8 cellular contexts compared by ENCODE assay signal in genomic region chr4:24584175-24584850, GRCh38. TPM values are rescaled to one million over a fixed set of nuclear protein-coding genes. Genes with fewer than 3 reads are reported as not detected.
DNase-seq lines count a peak whose midpoint lies in the region; ATAC-seq and TF ChIP-seq lines count a peak whose summit lies in the region.

Gene DHX15, minus strand, starts transcription at chr4:24584554. Its CDS starts 161 bp downstream, at chr4:24584393.

- peak within 1 kb of the TSS; percentile 99 for H3K27ac Mint-ChIP-seq in activated naive CD8-positive, alpha-beta T cell treated with anti-CD3 and anti-CD28 coated beads, Interleukin-2, amount 50 U/mL, for 24 hours

- H3K9me3 Mint-ChIP-seq in activated naive CD8-positive, alpha-beta T cell treated with anti-CD3 and anti-CD28 coated beads, Interleukin-2, amount 50 U/mL, for 24 hours: no peaks in the 10 kb centered on the region

- no peaks in the 10 kb centered on the region for H3K9me3 ChIP-seq in ovary
- H3K9me3 ChIP-seq in thyroid gland: no peaks in the 10 kb centered on the region

- H3K27me3 Mint-ChIP-seq in activated naive CD8-positive, alpha-beta T cell treated with anti-CD3 and anti-CD28 coated beads, Interleukin-2, amount 50 U/mL, for 24 hours: no peaks in the 10 kb centered on the region

- H3K4me1 ChIP-seq in ovary (ENCODE audit: insufficient read depth) (peaks cover 3% of the 10 kb centered on the region), thyroid gland (peaks cover 12 to 17% of the 10 kb centered on the region in 2 donors)

- peak; percentile 98 for DNase-seq in GM12865 (ENCODE audit: low read depth)
- peak; percentile 95 to 99 (median 97) for DNase-seq in NCI-H1417 (lab: John Stamatoyannopoulos, UW)
- peak; percentile 85 to 95 for DNase-seq in SW 1271 (lab: John Stamatoyannopoulos, UW)
- DNase-seq in activated naive CD8-positive, alpha-beta T cell treated with anti-CD3 and anti-CD28 coated beads, Interleukin-2, amount 50 U/mL, for 24 hours: peak; percentile 93
- DNase-seq in Right ventricle myocardium inferior (ENCODE audit: missing footprints): peak; percentile 99
- DNase-seq in ovary: peak; percentile 93 to 97 (median 95)
- peak; percentile 96 to 97 for DNase-seq in thyroid gland

- peak within 1 kb of the TSS; percentile 99 for H3K4me3 Mint-ChIP-seq in activated naive CD8-positive, alpha-beta T cell treated with anti-CD3 and anti-CD28 coated beads, Interleukin-2, amount 50 U/mL, for 24 hours

- TF ChIP-seq CTCF in GM12865 (IDR thresholded peaks at IDR 0.05; ENCODE audit: insufficient read depth, low read depth, low read length, missing control alignments): no peak
- peak in 1 of 3 donors; percentile 23 for TF ChIP-seq CTCF in ovary (IDR thresholded peaks at IDR 0.05)
- TF ChIP-seq CTCF in thyroid gland (IDR thresholded peaks at IDR 0.05): no peak

- peaks cover 40% of the 10 kb centered on the region for H3K4me1 Mint-ChIP-seq in activated naive CD8-positive, alpha-beta T cell treated with anti-CD3 and anti-CD28 coated beads, Interleukin-2, amount 50 U/mL, for 24 hours

- peaks cover 38% of the 10 kb centered on the region for H3K36me3 Mint-ChIP-seq in activated naive CD8-positive, alpha-beta T cell treated with anti-CD3 and anti-CD28 coated beads, Interleukin-2, amount 50 U/mL, for 24 hours (ENCODE audit: low read depth)

- no peaks in the 10 kb centered on the region for H3K27me3 ChIP-seq in ovary
- no peaks in the 10 kb centered on the region for H3K27me3 ChIP-seq in thyroid gland

- peak; percentile 79 for TF ChIP-seq POLR2A in ovary (IDR thresholded peaks at IDR 0.05)
- peak in 1 of 2 donors; percentile 81 for TF ChIP-seq POLR2A in thyroid gland (IDR thresholded peaks at IDR 0.05)

- ATAC-seq in HG02759 (IDR thresholded peaks at IDR 0.05; ENCODE audit: unreplicated experiment) (peak; percentile 90), Right ventricle myocardium inferior (peak; percentile 98)
- peak; percentile 96 for ATAC-seq in activated naive CD8-positive, alpha-beta T cell treated with anti-CD3 and anti-CD28 coated beads, Interleukin-2, amount 50 U/mL, for 24 hours

- H3K36me3 ChIP-seq in ovary (no peaks in the 10 kb centered on the region), thyroid gland (no peaks in the 10 kb centered on the region)

- TF ChIP-seq EP300 in ovary (IDR thresholded peaks at IDR 0.05): no peak

- H3K4me3 ChIP-seq in GM12865 (ENCODE audit: low read depth, low read length): peak within 1 kb of the TSS; percentile 88
- peak within 1 kb of the TSS; percentile 92 for H3K4me3 ChIP-seq in ovary
- H3K4me3 ChIP-seq in thyroid gland (replicated peaks in 1 of 3): peak within 1 kb of the TSS; percentile 79 to 99 (median 90)

- H3K27ac ChIP-seq in ovary (peak within 1 kb of the TSS; percentile 96 to 98), thyroid gland (peak within 1 kb of the TSS; percentile 71 to 99 (median 98))

- 0 to 1% (median 0%) methylated on average over 40 to 54 of the region's 54 CpGs for WGBS in ovary, 3 donors
- 1% methylated on average over 7 to 36 of the region's 54 CpGs for WGBS in thyroid gland, 2 donors

- intact Hi-C loops in Right ventricle myocardium inferior (cut with DNase I): loop anchor here (5.0 to 10.0 kb wide), 2 partner anchors 328 to 790 kb away; partner anchors contain the start of genes ANAPC4 and CCDC149
- intact Hi-C loops in ovary (cut with DNase I): loop anchor here in 2 of 4 donors (10.0 kb wide), 1 partner anchor 210 kb away; the partner anchor contains the start of gene SOD3 (in 2 of the 2)
- intact Hi-C loops in thyroid gland (cut with DNase I): no loop called here

RNA-seq across cellular contexts. Expression of gene DHX15, which starts in this region (rescaled TPM):
- total RNA-seq in Right ventricle myocardium inferior: 53.9 TPM
- 100 to 1,000 TPM in 6 of 7 donors, 10 to 100 TPM in 1; 93.7 to 129 (median 107) TPM for total RNA-seq in ovary
- polyA plus RNA-seq in ovary: 10 to 100 TPM; 57.3 to 78.6 TPM
- 100 to 1,000 TPM; 139 to 199 (median 150) TPM for total RNA-seq in thyroid gland

Comparison
In these comparisons a context has a peak if more than half of its experiments do, and no peak if none do; other contexts are left out.
1. Peak in every context shown above with its lines: DNase-seq, ATAC-seq, H3K4me3 ChIP-seq and H3K27ac ChIP-seq.